Comparison of ENCODE assay signal across 22 cellular contexts in the genomic region with DNA sequence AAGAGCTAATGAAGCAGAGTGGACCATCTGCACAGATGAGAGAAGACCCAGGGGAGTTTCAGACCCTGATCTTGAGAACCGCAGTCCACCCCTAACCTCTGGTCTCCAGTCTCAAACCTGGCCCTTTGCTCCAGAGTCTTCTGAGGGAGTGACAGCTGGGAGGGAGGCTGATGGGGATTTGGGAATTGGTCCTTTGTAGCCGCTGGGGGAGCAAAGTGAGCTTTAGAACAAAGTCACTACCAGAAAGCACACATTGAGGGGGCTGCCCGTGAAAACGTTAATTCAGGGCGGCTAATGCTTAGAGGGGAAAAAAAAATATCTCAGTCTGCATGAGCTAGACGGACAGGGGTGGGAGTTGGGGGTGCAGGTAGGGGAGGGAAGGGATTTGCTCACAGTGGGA.
DNase-seq lines count a peak whose midpoint lies in the region; ATAC-seq and TF ChIP-seq lines count a peak whose summit lies in the region.
"Had no signal": no experiment of that assay in that cellular context is flagged by ENCODE, and none has a peak within 500 bp of the region (broad histone marks: within the 10 kb centered on the region; RNA-seq: fewer than 3 reads in every experiment).

No MANE protein-coding gene starts in this region.

- H3K18ac ChIP-seq in mesenchymal stem cell (ENCODE audit: low read depth in 1 of 2, low read length in 2 of 2): no peak overlapping the region

- H3K79me1 ChIP-seq in mesenchymal stem cell (replicated peaks; ENCODE audit: low read length, poor library complexity, severe bottlenecking): peaks cover 16% of the 10 kb centered on the region

- H2AFZ ChIP-seq in mesenchymal stem cell (ENCODE audit: low read depth, low read length): no peak overlapping the region

- intact Hi-C loops in dorsolateral prefrontal cortex (cut with DNase I): no loop called here

- no peaks in the 10 kb centered on the region for H3K27me3 ChIP-seq in dorsolateral prefrontal cortex
- H3K27me3 ChIP-seq in mesenchymal stem cell (ENCODE audit: control insufficient read depth in 1 of 2, insufficient read depth in 1 of 2, low read length in 2 of 2): no peaks in the 10 kb centered on the region
- H3K27me3 ChIP-seq: gastrocnemius medialis had no signal

- DNase-seq in NCI-H2171 treated with DMSO at 0.1 percent for 48 hours (lab: John Stamatoyannopoulos, UW) (peak; percentile 14), NCI-H2171 (lab: John Stamatoyannopoulos, UW) (no peak), dorsolateral prefrontal cortex (no peak), mesenchymal stem cell (no peak), GOT3 (lab: John Stamatoyannopoulos, UW) (no peak), AG08396 (ENCODE audit: low spot score) (no peak)
- DNase-seq in stimulated activated naive B cell treated with anti-CD40 and anti-IgM and Interleukin-4, amounts not matched to agents 10 μg/mL and 1 μg/mL and 100 μg/mL, for 72 hours: no peak
- DNase-seq: activated CD4-positive, alpha-beta T cell treated with anti-CD3 and anti-CD28 coated beads, Interleukin-2, amount 10 ng/mL, durations not matched to agents 24 days and 14 days; COR-L47; gastrocnemius medialis; MM.1S; naive thymus-derived CD4-positive, alpha-beta T cell; NCI-H1694; NCI-H2227 treated with DMSO at 0.1 percent for 48 hours; psoas muscle; small intestine; stimulated activated CD4-positive, alpha-beta T cell treated with anti-CD3 and anti-CD28 coated beads, Interleukin-2, amount 100 ng/mL, for 48 hours had no signal

- H3K4me2 ChIP-seq in mesenchymal stem cell (ENCODE audit: low read length, poor library complexity, severe bottlenecking): no peak overlapping the region

- H3K27ac ChIP-seq in dorsolateral prefrontal cortex (peak overlapping the region in 38 of 59 donors; percentile 0 to 80 (median 50)), mesenchymal stem cell (ENCODE audit: low read length, poor library complexity, severe bottlenecking) (no peak overlapping the region), temporal lobe (ENCODE audit: low read depth, low read length) (peak overlapping the region; percentile 52)
- H3K27ac ChIP-seq: 22Rv1, gastrocnemius medialis, psoas muscle had no signal

- H3K4me1 ChIP-seq in mesenchymal stem cell (ENCODE audit: control insufficient read depth, insufficient read depth, low read depth, low read length): peaks cover 1% of the 10 kb centered on the region
- H3K4me1 ChIP-seq: psoas muscle had no signal

- WGBS in mesenchymal stem cell: 66% methylated on average over 6 of the region's 6 CpGs

- no peaks in the 10 kb centered on the region for H3K4me1 Mint-ChIP-seq in stimulated activated naive B cell treated with anti-CD40 and anti-IgM and Interleukin-4, amounts not matched to agents 10 μg/mL and 1 μg/mL and 100 μg/mL, for 72 hours
- H3K4me1 Mint-ChIP-seq: activated CD4-positive, alpha-beta T cell treated with anti-CD3 and anti-CD28 coated beads, Interleukin-2, amount 10 ng/mL, durations not matched to agents 24 days and 14 days; B cell; naive thymus-derived CD4-positive, alpha-beta T cell had no signal

- H2AK5ac ChIP-seq in mesenchymal stem cell (ENCODE audit: low read length, severe bottlenecking): no peak overlapping the region

- no peak overlapping the region for H3K27ac Mint-ChIP-seq in stimulated activated naive B cell treated with anti-CD40 and anti-IgM and Interleukin-4, amounts not matched to agents 10 μg/mL and 1 μg/mL and 100 μg/mL, for 72 hours
- H3K27ac Mint-ChIP-seq: activated CD4-positive, alpha-beta T cell treated with anti-CD3 and anti-CD28 coated beads, Interleukin-2, amount 10 ng/mL, durations not matched to agents 24 days and 14 days; activated T-helper 2 cell treated with anti-CD3 and anti-CD28 coated beads, Interferon-gamma antibody, Interleukin-2, Interleukin-4, amounts not matched to agents 10 μg/mL and 5 μg/mL and 100 μg/mL, durations not matched to agents 14 hours and 24 hours and 36 hours; B cell; IgD-negative memory B cell; naive thymus-derived CD4-positive, alpha-beta T cell had no signal

- no peak overlapping the region for H3K23ac ChIP-seq in mesenchymal stem cell (ENCODE audit: low read length in 2 of 2)

- no peak for ATAC-seq in stimulated activated naive B cell treated with anti-CD40 and anti-IgM and Interleukin-4, amounts not matched to agents 10 μg/mL and 1 μg/mL and 100 μg/mL, for 72 hours (replicated peaks)
- ATAC-seq: gastrocnemius medialis; naive thymus-derived CD4-positive, alpha-beta T cell; psoas muscle had no signal

- H4K8ac ChIP-seq in mesenchymal stem cell (ENCODE audit: low read length): no peak overlapping the region

- no peak overlapping the region for H2BK15ac ChIP-seq in mesenchymal stem cell (ENCODE audit: low read depth, poor library complexity, severe bottlenecking)

- TF ChIP-seq CTCF in dorsolateral prefrontal cortex (IDR thresholded peaks at IDR 0.05 in 54 of 56, conservative IDR thresholded peaks at IDR 0.05 in 2 of 56; ENCODE audit: low read depth in 1 of 56, partially characterized antibody in 56 of 56): no peak

- no peaks in the 10 kb centered on the region for H3K9me3 Mint-ChIP-seq in stimulated activated naive B cell treated with anti-CD40 and anti-IgM and Interleukin-4, amounts not matched to agents 10 μg/mL and 1 μg/mL and 100 μg/mL, for 72 hours
- H3K9me3 Mint-ChIP-seq: activated CD4-positive, alpha-beta T cell treated with anti-CD3 and anti-CD28 coated beads, Interleukin-2, amount 10 ng/mL, durations not matched to agents 24 days and 14 days; activated T-helper 2 cell treated with anti-CD3 and anti-CD28 coated beads, Interferon-gamma antibody, Interleukin-2, Interleukin-4, amounts not matched to agents 10 μg/mL and 5 μg/mL and 100 μg/mL, durations not matched to agents 14 hours and 24 hours and 36 hours; naive thymus-derived CD4-positive, alpha-beta T cell had no signal

- no peak overlapping the region for H2BK120ac ChIP-seq in mesenchymal stem cell (ENCODE audit: low read depth, low read length)

- H4K91ac ChIP-seq in mesenchymal stem cell (ENCODE audit: low read length): no peak overlapping the region

- peak overlapping the region; percentile 87 for H3K9ac ChIP-seq in mesenchymal stem cell (ENCODE audit: low read length)

- H2BK12ac ChIP-seq in mesenchymal stem cell (ENCODE audit: low read length in 2 of 2): no peak overlapping the region

- H3K4me3 Mint-ChIP-seq in stimulated activated naive B cell treated with anti-CD40 and anti-IgM and Interleukin-4, amounts not matched to agents 10 μg/mL and 1 μg/mL and 100 μg/mL, for 72 hours: no peak overlapping the region
- H3K4me3 Mint-ChIP-seq: activated CD4-positive, alpha-beta T cell treated with anti-CD3 and anti-CD28 coated beads, Interleukin-2, amount 10 ng/mL, durations not matched to agents 24 days and 14 days; B cell; IgD-negative memory B cell; naive thymus-derived CD4-positive, alpha-beta T cell had no signal

- no peaks in the 10 kb centered on the region for H3K9me3 ChIP-seq in mesenchymal stem cell (ENCODE audit: control insufficient read depth, low read length)
- H3K9me3 ChIP-seq: gastrocnemius medialis, psoas muscle had no signal

- H3K4ac ChIP-seq in mesenchymal stem cell (ENCODE audit: low read depth in 1 of 2, low read length in 2 of 2): no peak overlapping the region

- peaks cover 0 to 10% of the 10 kb centered on the region in 2 experiments for H3K36me3 ChIP-seq in mesenchymal stem cell (ENCODE audit: control insufficient read depth in 1 of 2, insufficient read depth in 2 of 2, low read depth in 1 of 2, low read length in 2 of 2)
- H3K36me3 ChIP-seq: gastrocnemius medialis had no signal

- H3K36me3 Mint-ChIP-seq in stimulated activated naive B cell treated with anti-CD40 and anti-IgM and Interleukin-4, amounts not matched to agents 10 μg/mL and 1 μg/mL and 100 μg/mL, for 72 hours: no peaks in the 10 kb centered on the region
- H3K36me3 Mint-ChIP-seq: IgD-negative memory B cell; naive thymus-derived CD4-positive, alpha-beta T cell had no signal

- H2BK5ac ChIP-seq in mesenchymal stem cell (ENCODE audit: low read depth, low read length, poor library complexity, severe bottlenecking): no peak overlapping the region

- peaks cover 9 to 24% of the 10 kb centered on the region in 2 donors for H3K27me3 Mint-ChIP-seq in stimulated activated naive B cell treated with anti-CD40 and anti-IgM and Interleukin-4, amounts not matched to agents 10 μg/mL and 1 μg/mL and 100 μg/mL, for 72 hours
- H3K27me3 Mint-ChIP-seq: IgD-negative memory B cell had no signal

- H3K14ac ChIP-seq in mesenchymal stem cell (ENCODE audit: low read length in 2 of 2): no peak overlapping the region

- H3K4me3 ChIP-seq in dorsolateral prefrontal cortex (peak overlapping the region in 58 of 59 donors; percentile 17 to 70 (median 52)), mesenchymal stem cell (ENCODE audit: insufficient read depth in 1 of 2, low read depth in 1 of 2, low read length in 2 of 2) (no peak overlapping the region)
- H3K4me3 ChIP-seq: gastrocnemius medialis, psoas muscle had no signal

Comparison
In these comparisons a context has a peak if more than half of its experiments do, and no peak if none do; other contexts are left out.
1. H3K4me3 ChIP-seq: peak in dorsolateral prefrontal cortex (58 of 59); none in mesenchymal stem cell (0 of 2).